8 cellular contexts compared by ENCODE assay signal in genomic region chr5:37840036-37840909, GRCh38. TPM values are rescaled to one million over a fixed set of nuclear protein-coding genes. Genes with fewer than 3 reads are reported as not detected.
A peak's percentile ranks its signal among the peaks of the same experiment; 100 is the strongest.
DNase-seq lines count a peak whose midpoint lies in the region; TF ChIP-seq lines count a peak whose summit lies in the region.

Gene GDNF, minus strand, starts transcription at chr5:37840041. Its CDS starts 5,245 bp downstream, at chr5:37834796.

- TF ChIP-seq CTCF in breast epithelium (IDR thresholded peaks at IDR 0.05) (no peak), kidney epithelial cell (IDR thresholded peaks at IDR 0.05; ENCODE audit: insufficient read depth, low read length, poor library complexity, severe bottlenecking) (no peak)

- H3K4me3 ChIP-seq in HUES48 (ENCODE audit: low read depth, low read length) (peak within 1 kb of the TSS; percentile 60), breast epithelium (peak within 1 kb of the TSS; percentile 37 to 74 (median 51)), kidney epithelial cell (ENCODE audit: low read depth, low read length) (peak within 1 kb of the TSS; percentile 48), stomach smooth muscle (ENCODE audit: low read length in 2 of 2) (peak within 1 kb of the TSS; percentile 84 to 87)

- DNase-seq in D341Med (ENCODE audit: low spot score) (peak; percentile 74), breast epithelium (ENCODE audit: low spot score in 2 of 2) (no peak), kidney epithelial cell (ENCODE audit: low read depth) (no peak), NAMALWA (ENCODE audit: low spot score) (no peak), GDM1 (lab: John Stamatoyannopoulos, UW) (no peak)
- DNase-seq in activated naive CD4-positive, alpha-beta T cell treated with anti-CD3 and anti-CD28 coated beads for 36 hours: no peak

- H3K9me3 Mint-ChIP-seq in activated naive CD4-positive, alpha-beta T cell treated with anti-CD3 and anti-CD28 coated beads for 36 hours: no peaks in the 10 kb centered on the region

- H3K9me3 ChIP-seq in HUES48 (ENCODE audit: control insufficient read depth, insufficient read depth, low read length) (no peaks in the 10 kb centered on the region), breast epithelium (no peaks in the 10 kb centered on the region), stomach smooth muscle (ENCODE audit: control insufficient read depth in 2 of 2, low read length in 2 of 2) (no peaks in the 10 kb centered on the region)

- H3K36me3 ChIP-seq in HUES48 (ENCODE audit: control insufficient read depth, insufficient read depth, low read length) (no peaks in the 10 kb centered on the region), breast epithelium (no peaks in the 10 kb centered on the region), kidney epithelial cell (ENCODE audit: control insufficient read depth, insufficient read depth, low read length) (no peaks in the 10 kb centered on the region), stomach smooth muscle (ENCODE audit: control insufficient read depth in 2 of 2, insufficient read depth in 2 of 2, low read length in 2 of 2) (no peaks in the 10 kb centered on the region)

- H3K27ac ChIP-seq in HUES48 (ENCODE audit: low read depth, low read length) (no peak within 1 kb of the TSS), breast epithelium (peak within 1 kb of the TSS in 1 of 2 donors; percentile 46), stomach smooth muscle (ENCODE audit: low read length) (peak within 1 kb of the TSS; percentile 80)

- CTCF ChIA-PET in activated naive CD4-positive, alpha-beta T cell treated with anti-CD3 and anti-CD28 coated beads for 36 hours (lab: Charles Lee): interaction anchor here (4.3 kb wide), 1 partner anchor 352 kb away, joined by 16 read pairs; no protein-coding TSS in a partner anchor

- no peak within 1 kb of the TSS for H3K4me3 Mint-ChIP-seq in activated naive CD4-positive, alpha-beta T cell treated with anti-CD3 and anti-CD28 coated beads for 36 hours

- H3K9ac ChIP-seq in HUES48 (ENCODE audit: low read depth, low read length) (no peak within 1 kb of the TSS; the same call in 1 of the 2 replicates), stomach smooth muscle (ENCODE audit: low read length in 2 of 2) (peak within 1 kb of the TSS; percentile 76 to 78)

- H3K4me1 Mint-ChIP-seq in activated naive CD4-positive, alpha-beta T cell treated with anti-CD3 and anti-CD28 coated beads for 36 hours (ENCODE audit: low read depth): peaks cover 28% of the 10 kb centered on the region

- H3K27me3 ChIP-seq in HUES48 (ENCODE audit: control insufficient read depth, insufficient read depth, low read length) (peaks cover 91% of the 10 kb centered on the region), breast epithelium (peaks cover 5 to 80% of the 10 kb centered on the region in 2 donors), kidney epithelial cell (ENCODE audit: control insufficient read depth, insufficient read depth, low read length) (peaks cover 45% of the 10 kb centered on the region), stomach smooth muscle (ENCODE audit: control insufficient read depth in 1 of 2, insufficient read depth in 2 of 2, low read length in 2 of 2) (peaks cover 0 to 5% of the 10 kb centered on the region in 2 donors)

- intact Hi-C loops in breast epithelium (cut with DNase I; ENCODE audit: low total_unique reads): no loop called here
- intact Hi-C loops in activated naive CD4-positive, alpha-beta T cell treated with anti-CD3 and anti-CD28 coated beads for 36 hours (cut with micrococcal nuclease): no loop called here

- H3K4me1 ChIP-seq in HUES48 (ENCODE audit: control insufficient read depth, insufficient read depth, low read length) (peaks cover 40% of the 10 kb centered on the region), breast epithelium (no peaks in the 10 kb centered on the region), stomach smooth muscle (ENCODE audit: control insufficient read depth, insufficient read depth, low read length) (peaks cover 46% of the 10 kb centered on the region)

- no peaks in the 10 kb centered on the region for H3K36me3 Mint-ChIP-seq in activated naive CD4-positive, alpha-beta T cell treated with anti-CD3 and anti-CD28 coated beads for 36 hours (ENCODE audit: low read depth)

- TF ChIP-seq POLR2A in breast epithelium (IDR thresholded peaks at IDR 0.05): no peak

- H3K27me3 Mint-ChIP-seq in activated naive CD4-positive, alpha-beta T cell treated with anti-CD3 and anti-CD28 coated beads for 36 hours (ENCODE audit: low read depth): peaks cover 65% of the 10 kb centered on the region

- H3K27ac Mint-ChIP-seq in activated naive CD4-positive, alpha-beta T cell treated with anti-CD3 and anti-CD28 coated beads for 36 hours: no peak within 1 kb of the TSS

RNA-seq across cellular contexts. Expression of gene GDNF, which starts in this region (rescaled TPM):
- total RNA-seq in breast epithelium (under 1 TPM in 2 of 3 donors, not detected in 1; 0.15 to 0.33 TPM), kidney epithelial cell (0.41 and 1.0 TPM in 2 replicates)
- not detected for total RNA-seq in activated naive CD4-positive, alpha-beta T cell treated with anti-CD3 and anti-CD28 coated beads for 36 hours
